9 cellular contexts compared by ENCODE assay signal in the genomic region with DNA sequence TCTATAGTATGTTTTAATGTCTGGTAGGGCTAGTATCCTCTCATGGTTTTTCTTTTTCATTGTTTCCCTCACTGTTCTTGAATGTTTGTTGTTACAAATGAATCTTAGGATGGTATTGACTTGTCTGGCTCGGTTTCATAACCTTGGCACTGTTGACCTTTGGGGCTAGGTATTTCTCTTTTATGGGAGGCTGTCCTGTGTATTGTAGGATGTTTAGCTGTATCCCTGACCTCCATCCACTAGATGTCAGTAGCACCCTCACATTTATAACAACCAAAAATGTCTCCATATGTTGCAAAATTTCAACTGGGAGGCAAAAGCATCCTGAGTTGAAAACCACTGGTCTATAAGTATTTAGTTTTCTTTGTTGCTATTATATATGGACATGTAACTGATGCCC. TPM values are rescaled to one million over a fixed set of nuclear protein-coding genes. Genes with fewer than 3 reads are reported as not detected.
DNase-seq lines count a peak whose midpoint lies in the region; ATAC-seq and TF ChIP-seq lines count a peak whose summit lies in the region.
"Had no signal": no experiment of that assay in that cellular context is flagged by ENCODE, and none has a peak within 500 bp of the region (broad histone marks: within the 10 kb centered on the region; RNA-seq: fewer than 3 reads in every experiment).

No MANE protein-coding gene starts in this region.

- intact Hi-C loops in left lung (cut with DNase I) = no loop called here
- intact Hi-C loops in aorta (cut with DNase I) = loop anchor here (2.0 to 5.0 kb wide), 2 partner anchors 124 kb away; no protein-coding TSS in a partner anchor

- POLR2A ChIA-PET in BJ (lab: Charles Lee) = no interaction called here

- DNase-seq in BJ (ENCODE audit: low read depth) (no peak), WERI-Rb-1 (peak; percentile 14), left lung (no peak), NCI-H510A treated with DMSO at 0.1 percent for 48 hours (lab: John Stamatoyannopoulos, UW) (no peak), aorta (no peak), T-helper 9 cell (no peak)
- no peak for DNase-seq in effector CD8-positive, alpha-beta T cell (lab: John Stamatoyannopoulos, UW)

- ATAC-seq in HG02678 (IDR thresholded peaks at IDR 0.05; ENCODE audit: unreplicated experiment) (peak; percentile 51), left lung (peak; percentile 63), aorta (ENCODE audit: low FRiP score) (no peak)

- H3K27me3 ChIP-seq in BJ (ENCODE audit: control insufficient read depth, insufficient read depth, low read length) (no peaks in the 10 kb centered on the region), WERI-Rb-1 (ENCODE audit: insufficient read depth, low read depth, severe bottlenecking) (no peaks in the 10 kb centered on the region), left lung (no peaks in the 10 kb centered on the region), aorta (ENCODE audit: control insufficient read depth in 1 of 2, insufficient read depth in 2 of 2, low read length in 1 of 2) (no peaks in the 10 kb centered on the region)

- H3K9me3 ChIP-seq in WERI-Rb-1 (ENCODE audit: severe bottlenecking) (no peaks in the 10 kb centered on the region), left lung (no peaks in the 10 kb centered on the region), aorta (ENCODE audit: control insufficient read depth, low read length) (no peaks in the 10 kb centered on the region)

- 83 to 100% methylated on average over 1 of the region's 1 CpG for WGBS in aorta, 2 donors

- H3K27ac ChIP-seq in WERI-Rb-1 (no peak overlapping the region), left lung (no peak overlapping the region), aorta (ENCODE audit: low read depth in 1 of 2, low read length in 2 of 2) (no peak overlapping the region)
- H3K27ac ChIP-seq: epithelial cell of prostate had no signal

- H3K36me3 ChIP-seq in BJ (ENCODE audit: control insufficient read depth, insufficient read depth, low read length) (no peaks in the 10 kb centered on the region), WERI-Rb-1 (no peaks in the 10 kb centered on the region; the same call in none of the 2 replicates), left lung (no peaks in the 10 kb centered on the region), aorta (ENCODE audit: control insufficient read depth in 1 of 2, insufficient read depth in 2 of 2, low read length in 1 of 2) (no peaks in the 10 kb centered on the region)

- H3K4me1 ChIP-seq in left lung (no peaks in the 10 kb centered on the region), aorta (ENCODE audit: control insufficient read depth in 1 of 2, insufficient read depth in 2 of 2, low read length in 2 of 2) (no peaks in the 10 kb centered on the region)

- CTCF ChIA-PET in BJ (lab: Yijun Ruan, JAX) = interaction anchor here (0.8 to 2.9 kb wide), 9 partner anchors 19 to 149 kb away, joined by 3 to 32 read pairs (median 3); no protein-coding TSS in a partner anchor

- H3K4me3 ChIP-seq in BJ (ENCODE audit: low read depth, low read length) (no peak overlapping the region), WERI-Rb-1 (ENCODE audit: low read depth, low read length) (no peak overlapping the region), left lung (no peak overlapping the region), aorta (ENCODE audit: low read length in 2 of 2) (no peak overlapping the region)

- TF ChIP-seq CTCF in BJ (IDR thresholded peaks at IDR 0.05; ENCODE audit: insufficient read depth, low read depth, low read length) (peak; percentile 57), WERI-Rb-1 (IDR thresholded peaks at IDR 0.05; ENCODE audit: low read depth, low read length) (peak; percentile 58), left lung (IDR thresholded peaks at IDR 0.05) (peak; percentile 8 to 41)

RNA-seq across cellular contexts. Expression of a gene that starts 7.0 kb away (rescaled TPM):
- polyA plus RNA-seq in BJ (2011; rRNA removed) = 10.2 and 16.0 TPM in 2 replicates
- polyA minus RNA-seq in BJ (2011; rRNA and poly(A)+ RNA removed) = 12.7 and 29.8 TPM in 2 replicates
- 10 to 100 TPM; 29.4 to 32.4 TPM for total RNA-seq in left lung
- 10 to 100 TPM; 64.5 to 65.5 TPM for total RNA-seq in aorta
- polyA plus RNA-seq in aorta = 1 to 10 TPM; 6.9 to 7.6 TPM

RNA-seq across cellular contexts. Expression of a gene that starts 52.8 kb away (rescaled TPM):
- polyA plus RNA-seq in BJ (2011; rRNA removed) (3.2 and 7.3 TPM in 2 replicates), aorta (1 to 10 TPM in 1 of 2 donors, under 1 TPM in 1; 1.00 to 1.3 TPM)
- 1.1 and 2.2 TPM in 2 replicates for polyA minus RNA-seq in BJ (2011; rRNA and poly(A)+ RNA removed)
- total RNA-seq in left lung (1 to 10 TPM; 3.6 to 7.2 TPM), aorta (1 to 10 TPM; 1.7 to 3.2 TPM)

Comparison
In these comparisons a context has a peak if more than half of its experiments do, and no peak if none do; other contexts are left out.
1. intact Hi-C loops: an anchor here in aorta (2.0 to 5.0 kb wide); none called in left lung.